ENCODE assay signal across 24 cellular contexts in the genomic region with DNA sequence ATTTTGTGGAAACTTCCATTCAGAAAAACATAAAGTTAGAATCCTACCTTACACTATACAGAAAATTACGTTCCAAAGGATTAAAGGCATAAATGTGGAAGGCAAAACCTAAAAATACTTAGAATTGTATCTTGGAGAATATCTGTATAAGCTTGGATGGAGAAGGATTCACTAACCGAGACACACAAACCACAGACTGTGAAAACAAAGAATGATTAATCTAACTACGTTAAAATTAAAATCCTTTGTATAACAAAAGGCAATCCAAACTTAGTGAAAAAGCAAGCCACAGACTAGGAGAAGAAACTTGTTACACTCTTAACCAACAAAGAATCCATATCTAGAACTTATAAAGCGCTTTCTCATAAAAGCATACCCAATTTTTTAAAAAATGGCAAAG.
A peak's percentile ranks its signal among the peaks of the same experiment; 100 is the strongest.
DNase-seq lines count a peak whose midpoint lies in the region; ATAC-seq, FAIRE-seq and TF ChIP-seq lines count a peak whose summit lies in the region.
"Had no signal": no experiment of that assay in that cellular context is flagged by ENCODE, and none has a peak within 500 bp of the region (broad histone marks: within the 10 kb centered on the region; RNA-seq: fewer than 3 reads in every experiment).

No MANE protein-coding gene starts in this region.

- H3K56ac ChIP-seq in IMR-90 (ENCODE audit: extremely low read depth, insufficient read depth, low read length): no peak overlapping the region

- H3K36me3 Mint-ChIP-seq in astrocyte (ENCODE audit: low read depth, unreplicated experiment): no peaks in the 10 kb centered on the region
- H3K36me3 Mint-ChIP-seq: CD14-positive monocyte; CD8-positive, alpha-beta memory T cell had no signal

- H2AK5ac ChIP-seq in IMR-90 (ENCODE audit: low read depth, low read length) (no peak overlapping the region), mesenchymal stem cell (ENCODE audit: low read length, severe bottlenecking) (no peak overlapping the region)

- H2BK5ac ChIP-seq in IMR-90 (ENCODE audit: low read depth, low read length, poor library complexity, severe bottlenecking) (no peak overlapping the region), mesenchymal stem cell (ENCODE audit: low read depth, low read length, poor library complexity, severe bottlenecking) (no peak overlapping the region)

- no peak overlapping the region for H2BK12ac ChIP-seq in mesenchymal stem cell (ENCODE audit: low read length in 2 of 2)

- no CpG with 5 or more reads among the region's 4 CpGs for WGBS in IMR-90 (ENCODE audit: extremely low coverage in 2 of 2, insufficient read length in 1 of 2), 2 experiments
- WGBS in mesenchymal stem cell: 95% methylated on average over 2 of the region's 4 CpGs

- H2BK120ac ChIP-seq in IMR-90 (ENCODE audit: low read depth, low read length) (peak overlapping the region; percentile 71; the same call in 1 of the 2 replicates), mesenchymal stem cell (ENCODE audit: low read depth, low read length) (no peak overlapping the region)

- H3K23ac ChIP-seq in IMR-90 (ENCODE audit: low read depth, low read length) (no peak overlapping the region), mesenchymal stem cell (ENCODE audit: low read length in 2 of 2) (no peak overlapping the region)

- no peak overlapping the region for H3K4me3 Mint-ChIP-seq in astrocyte (ENCODE audit: unreplicated experiment)
- H3K4me3 Mint-ChIP-seq: CD14-positive monocyte; CD4-positive, alpha-beta T cell; CD8-positive, alpha-beta memory T cell; GM23338; H9 had no signal

- TF ChIP-seq CTCF in IMR-90 (conservative IDR thresholded peaks at IDR 0.05; ENCODE audit: low read depth, low read length): no peak
- TF ChIP-seq CTCF in astrocyte (IDR thresholded peaks at IDR 0.05; ENCODE audit: insufficient read depth, low read depth, low read length): no peak

- H4K91ac ChIP-seq in IMR-90 (ENCODE audit: insufficient read depth, low read depth, low read length) (no peak overlapping the region), mesenchymal stem cell (ENCODE audit: low read length) (no peak overlapping the region)

- H3K9me3 Mint-ChIP-seq in astrocyte (ENCODE audit: unreplicated experiment): no peaks in the 10 kb centered on the region
- H3K9me3 Mint-ChIP-seq: CD4-positive, alpha-beta T cell; GM23338; H9 had no signal

- H3K4me2 ChIP-seq in IMR-90 (ENCODE audit: low read depth, low read length) (no peak overlapping the region), astrocyte (ENCODE audit: low read length) (no peak overlapping the region), mesenchymal stem cell (ENCODE audit: low read length, poor library complexity, severe bottlenecking) (no peak overlapping the region)
- H3K4me2 ChIP-seq: A549; BLaER1 treated with 17β-estradiol and CSF1 and Interleukin-3, amounts not matched to agents 10 nM and 100 nM; GM23338 had no signal

- no peaks in the 10 kb centered on the region for H3K79me2 ChIP-seq in astrocyte (ENCODE audit: insufficient read depth, low read length)

- H3K4ac ChIP-seq in IMR-90 (ENCODE audit: low read depth, low read length) (no peak overlapping the region; the same call in 1 of the 2 replicates), mesenchymal stem cell (ENCODE audit: low read depth in 1 of 2, low read length in 2 of 2) (no peak overlapping the region)

- H3K4me3 ChIP-seq in IMR-90 (ENCODE audit: insufficient read depth, low read depth, low read length) (no peak overlapping the region), astrocyte (ENCODE audit: insufficient read depth, low read depth, low read length) (no peak overlapping the region), mesenchymal stem cell (ENCODE audit: insufficient read depth in 1 of 2, low read depth in 1 of 2, low read length in 2 of 2) (no peak overlapping the region), MG63 (no peak overlapping the region)
- H3K4me3 ChIP-seq: A549; BLaER1 treated with 17β-estradiol and CSF1 and Interleukin-3, amounts not matched to agents 10 nM and 100 nM; GM23338 had no signal

- H3K9ac ChIP-seq in IMR-90 (ENCODE audit: low read depth, low read length) (no peak overlapping the region), astrocyte (ENCODE audit: low read length) (no peak overlapping the region), mesenchymal stem cell (ENCODE audit: low read length) (no peak overlapping the region)
- H3K9ac ChIP-seq: BLaER1 treated with 17β-estradiol and CSF1 and Interleukin-3, amounts not matched to agents 10 nM and 100 nM had no signal

- DNase-seq in IMR-90 (no peak), astrocyte (ENCODE audit: low read depth) (peak; percentile 66), mesenchymal stem cell (no peak), cardiac septum (ENCODE audit: low spot score) (no peak), MG63 (no peak), hippocampal formation (lab: John Stamatoyannopoulos, UW) (no peak)
- DNase-seq: 8988T; ACHN; AML-193; BE2C; Calu3; CD4-positive, alpha-beta T cell; CD8-positive, alpha-beta memory T cell; DND-41; H9 had no signal

- H3K9me3 ChIP-seq in IMR-90 (ENCODE audit: control insufficient read depth, insufficient read depth, low read length): no peaks in the 10 kb centered on the region; the same call in 1 of the 2 replicates
- no peaks in the 10 kb centered on the region for H3K9me3 ChIP-seq in astrocyte (ENCODE audit: insufficient read depth, low read depth, low read length)
- H3K9me3 ChIP-seq in mesenchymal stem cell (ENCODE audit: control insufficient read depth, low read length): no peaks in the 10 kb centered on the region
- H3K9me3 ChIP-seq in MG63: no peaks in the 10 kb centered on the region
- H3K9me3 ChIP-seq: A549; BE2C; BLaER1 treated with 17β-estradiol and CSF1 and Interleukin-3, amounts not matched to agents 10 nM and 100 nM had no signal

- TF ChIP-seq RAD21 in IMR-90 (IDR thresholded peaks at IDR 0.05; ENCODE audit: low read length): no peak

- H3K4me1 ChIP-seq in IMR-90 (ENCODE audit: control insufficient read depth, insufficient read depth, low read length) (peaks cover 15% of the 10 kb centered on the region), astrocyte (ENCODE audit: insufficient read depth, low read length) (peaks cover 17% of the 10 kb centered on the region), mesenchymal stem cell (ENCODE audit: control insufficient read depth, insufficient read depth, low read depth, low read length) (peaks cover 8% of the 10 kb centered on the region)
- H3K4me1 ChIP-seq: BE2C; BLaER1 treated with 17β-estradiol and CSF1 and Interleukin-3, amounts not matched to agents 10 nM and 100 nM had no signal

- H2AFZ ChIP-seq in IMR-90 (replicated peaks; ENCODE audit: low read length, poor library complexity): no peak overlapping the region
- no peak overlapping the region for H2AFZ ChIP-seq in astrocyte (ENCODE audit: low read depth, low read length)
- no peak overlapping the region for H2AFZ ChIP-seq in mesenchymal stem cell (ENCODE audit: low read depth, low read length)
- H2AFZ ChIP-seq: GM23338 had no signal

- ATAC-seq in IMR-90 (ENCODE audit: low read depth) (no peak), GM18505 (IDR thresholded peaks at IDR 0.05; ENCODE audit: unreplicated experiment) (no peak)
- ATAC-seq: A549, GM23338, HCT116 had no signal

- H3K36me3 ChIP-seq in IMR-90 (ENCODE audit: control insufficient read depth, insufficient read depth, low read length) (no peaks in the 10 kb centered on the region), astrocyte (ENCODE audit: insufficient read depth, low read length) (no peaks in the 10 kb centered on the region), mesenchymal stem cell (ENCODE audit: control insufficient read depth in 1 of 2, insufficient read depth in 2 of 2, low read depth in 1 of 2, low read length in 2 of 2) (no peaks in the 10 kb centered on the region), MG63 (no peaks in the 10 kb centered on the region)
- H3K36me3 ChIP-seq: BE2C; BLaER1 treated with 17β-estradiol and CSF1 and Interleukin-3, amounts not matched to agents 10 nM and 100 nM had no signal

- TF ChIP-seq POLR2A in IMR-90 (IDR thresholded peaks at IDR 0.05; ENCODE audit: low read depth, low read length) (no peak), GM18505 (IDR thresholded peaks at IDR 0.05; ENCODE audit: borderline replicate concordance, extremely low read depth, insufficient read depth, insufficient read length) (no peak)

- no peak overlapping the region for H4K5ac ChIP-seq in IMR-90 (ENCODE audit: low read depth, low read length)

- H3K27me3 ChIP-seq in IMR-90 (ENCODE audit: control insufficient read depth, insufficient read depth, low read length) (no peaks in the 10 kb centered on the region), astrocyte (ENCODE audit: insufficient read depth, low read length) (no peaks in the 10 kb centered on the region), mesenchymal stem cell (ENCODE audit: control insufficient read depth in 1 of 2, insufficient read depth in 1 of 2, low read length in 2 of 2) (no peaks in the 10 kb centered on the region), MG63 (no peaks in the 10 kb centered on the region)
- H3K27me3 ChIP-seq: BE2C; BLaER1 treated with 17β-estradiol and CSF1 and Interleukin-3, amounts not matched to agents 10 nM and 100 nM had no signal

- H2BK20ac ChIP-seq in IMR-90 (ENCODE audit: low read depth, low read length): no peak overlapping the region

- H2BK15ac ChIP-seq in IMR-90 (ENCODE audit: low read depth, low read length) (0 out of 3 replicates have a peak overlapping the region, but pooled peaks have one; percentile 28), mesenchymal stem cell (ENCODE audit: low read depth, poor library complexity, severe bottlenecking) (no peak overlapping the region)

- no peak overlapping the region for H3K18ac ChIP-seq in IMR-90 (ENCODE audit: low read depth, low read length)
- H3K18ac ChIP-seq in mesenchymal stem cell (ENCODE audit: low read depth in 1 of 2, low read length in 2 of 2): no peak overlapping the region

- in situ Hi-C loops in IMR-90 (cut with MboI; ENCODE audit: low sequenced_read_pairs): no loop called here

- H3K9me1 ChIP-seq in IMR-90 (ENCODE audit: insufficient read depth, low read length): peaks cover 15% of the 10 kb centered on the region

- no peak overlapping the region for H3K27ac Mint-ChIP-seq in astrocyte (ENCODE audit: unreplicated experiment)
- H3K27ac Mint-ChIP-seq: CD14-positive monocyte; CD4-positive, alpha-beta T cell; GM23338; H9 had no signal

- peak; percentile 67 for FAIRE-seq in astrocyte (lab: Jason Lieb, UNC)
- FAIRE-seq: A549, G401.6, GM12892, GM19239 had no signal

- H3K14ac ChIP-seq in IMR-90 (replicated peaks; ENCODE audit: low read depth, low read length) (no peak overlapping the region), mesenchymal stem cell (ENCODE audit: low read length in 2 of 2) (no peak overlapping the region)

- no TSS peak for BruUV-seq in IMR-90 (replicated peaks; lab: Mats Ljungman, UMichigan)

- no peaks in the 10 kb centered on the region for H3K27me3 Mint-ChIP-seq in astrocyte (ENCODE audit: low read depth, unreplicated experiment)
- H3K27me3 Mint-ChIP-seq: CD4-positive, alpha-beta T cell; CD8-positive, alpha-beta memory T cell had no signal

- no peak overlapping the region for H2AK9ac ChIP-seq in IMR-90 (replicated peaks; ENCODE audit: low read depth, low read length, poor library complexity)

- CTCF ChIA-PET in IMR-90 (lab: Yijun Ruan, JAX): no interaction called here

- H3K79me1 ChIP-seq in IMR-90 (ENCODE audit: low read depth in 1 of 2, low read length in 2 of 2) (no peaks in the 10 kb centered on the region; a peak in 1 of 4 replicates), mesenchymal stem cell (replicated peaks; ENCODE audit: low read length, poor library complexity, severe bottlenecking) (no peaks in the 10 kb centered on the region)

- peaks cover 22% of the 10 kb centered on the region for H3K4me1 Mint-ChIP-seq in astrocyte (ENCODE audit: low read depth, unreplicated experiment)
- H3K4me1 Mint-ChIP-seq: CD14-positive monocyte; CD8-positive, alpha-beta memory T cell; H9 had no signal

- H3K27ac ChIP-seq in IMR-90 (ENCODE audit: insufficient read depth, low read length) (no peak overlapping the region), astrocyte (ENCODE audit: low read depth, low read length) (no peak overlapping the region), mesenchymal stem cell (ENCODE audit: low read length, poor library complexity, severe bottlenecking) (peak overlapping the region; percentile 3)
- H3K27ac ChIP-seq: A549; BLaER1 treated with 17β-estradiol and CSF1 and Interleukin-3, amounts not matched to agents 10 nM and 100 nM had no signal

- H4K8ac ChIP-seq in IMR-90 (ENCODE audit: low read depth in 2 of 2, low read length in 2 of 2): no peak overlapping the region
- H4K8ac ChIP-seq in mesenchymal stem cell (ENCODE audit: low read length): no peak overlapping the region

- intact Hi-C loops in IMR-90 (cut with micrococcal nuclease) (no loop called here), cardiac septum (cut with DNase I) (no loop called here)

- H4K20me1 ChIP-seq in IMR-90 (ENCODE audit: insufficient read depth, low read length) (no peaks in the 10 kb centered on the region), astrocyte (ENCODE audit: insufficient read depth, low read length) (no peaks in the 10 kb centered on the region)
- H4K20me1 ChIP-seq: BLaER1 treated with 17β-estradiol and CSF1 and Interleukin-3, amounts not matched to agents 10 nM and 100 nM had no signal

- POLR2A ChIA-PET in IMR-90 (lab: Charles Lee; ENCODE audit: unreplicated experiment): no interaction called here

- dilution Hi-C loops in IMR-90 (cut with HindIII; ENCODE audit: low sequenced_read_pairs, unreplicated experiment): no loop called here
